ENCODE assay signal across 8 cellular contexts in genomic region chr2:98702127-98702802, GRCh38. TPM values are rescaled to one million over a fixed set of nuclear protein-coding genes. Genes with fewer than 3 reads are reported as not detected.
DNase-seq lines count a peak whose midpoint lies in the region; ATAC-seq, FAIRE-seq and TF ChIP-seq lines count a peak whose summit lies in the region.
"Had no signal": no experiment of that assay in that cellular context is flagged by ENCODE, and none has a peak within 500 bp of the region (broad histone marks: within the 10 kb centered on the region; RNA-seq: fewer than 3 reads in every experiment).

No MANE protein-coding gene starts in this region.

- no peak overlapping the region for H3K4me3 ChIP-seq in left lung

- H3K27ac ChIP-seq in KOPT-K1 (ENCODE audit: low read depth, low read length, poor library complexity, severe bottlenecking) (peak overlapping the region; percentile 34), left lung (peak overlapping the region in 1 of 2 donors; percentile 6)

- H3K4me1 Mint-ChIP-seq in activated naive CD8-positive, alpha-beta T cell treated with anti-CD3 and anti-CD28 coated beads for 36 hours = peaks cover 64% of the 10 kb centered on the region

- H3K9me3 ChIP-seq in KOPT-K1 (ENCODE audit: insufficient read depth, low read length, poor library complexity, severe bottlenecking) (no peaks in the 10 kb centered on the region), left lung (no peaks in the 10 kb centered on the region)

- peak overlapping the region; percentile 79 for H3K27ac Mint-ChIP-seq in activated naive CD8-positive, alpha-beta T cell treated with anti-CD3 and anti-CD28 coated beads for 36 hours
- H3K27ac Mint-ChIP-seq: stimulated activated naive B cell treated with anti-CD40 and anti-IgM and Interleukin-4, amounts not matched to agents 10 μg/mL and 1 μg/mL and 100 μg/mL, for 72 hours had no signal

- intact Hi-C loops in left lung (cut with DNase I) = no loop called here

- ATAC-seq in left lung (peak; percentile 74), GM18520 (IDR thresholded peaks at IDR 0.05; ENCODE audit: unreplicated experiment) (no peak), GM21529 (IDR thresholded peaks at IDR 0.05; ENCODE audit: unreplicated experiment) (no peak)
- ATAC-seq in stimulated activated naive CD8-positive, alpha-beta T cell treated with anti-CD3 and anti-CD28 coated beads, Interleukin-15, Interleukin-2, amounts not matched to agents 100 U/mL and 50 U/mL, for 24 hours = peak; percentile 14
- ATAC-seq: stimulated activated naive B cell treated with anti-CD40 and anti-IgM and Interleukin-4, amounts not matched to agents 10 μg/mL and 1 μg/mL and 100 μg/mL, for 72 hours had no signal

- H3K36me3 ChIP-seq in KOPT-K1 (ENCODE audit: insufficient read depth, low read length) (peaks cover 28% of the 10 kb centered on the region), left lung (no peaks in the 10 kb centered on the region)

- no peak for FAIRE-seq in D721Med (lab: Jason Lieb, UNC)

- H3K36me3 Mint-ChIP-seq in activated naive CD8-positive, alpha-beta T cell treated with anti-CD3 and anti-CD28 coated beads for 36 hours = peaks cover 18% of the 10 kb centered on the region

- TF ChIP-seq CTCF in left lung (IDR thresholded peaks at IDR 0.05) = no peak
- no peak for TF ChIP-seq CTCF in D721Med (IDR thresholded peaks at IDR 0.05; ENCODE audit: insufficient read depth, missing control alignments)

- H3K4me3 Mint-ChIP-seq in activated naive CD8-positive, alpha-beta T cell treated with anti-CD3 and anti-CD28 coated beads for 36 hours = peak overlapping the region; percentile 56
- H3K4me3 Mint-ChIP-seq: stimulated activated naive B cell treated with anti-CD40 and anti-IgM and Interleukin-4, amounts not matched to agents 10 μg/mL and 1 μg/mL and 100 μg/mL, for 72 hours had no signal

- peaks cover 27 to 51% of the 10 kb centered on the region in 2 donors for H3K4me1 ChIP-seq in left lung

- DNase-seq in activated naive CD8-positive, alpha-beta T cell treated with anti-CD3 and anti-CD28 coated beads for 36 hours = no peak
- DNase-seq in left lung (no peak), D721Med (ENCODE audit: insufficient read length, low spot score) (no peak)
- no peak for DNase-seq in stimulated activated naive CD8-positive, alpha-beta T cell treated with anti-CD3 and anti-CD28 coated beads, Interleukin-15, Interleukin-2, amounts not matched to agents 100 U/mL and 50 U/mL, for 24 hours
- DNase-seq: stimulated activated naive B cell treated with anti-CD40 and anti-IgM and Interleukin-4, amounts not matched to agents 10 μg/mL and 1 μg/mL and 100 μg/mL, for 72 hours had no signal

- H3K27me3 Mint-ChIP-seq in activated naive CD8-positive, alpha-beta T cell treated with anti-CD3 and anti-CD28 coated beads for 36 hours = no peaks in the 10 kb centered on the region
- H3K27me3 Mint-ChIP-seq: stimulated activated naive B cell treated with anti-CD40 and anti-IgM and Interleukin-4, amounts not matched to agents 10 μg/mL and 1 μg/mL and 100 μg/mL, for 72 hours had no signal

- H3K9me3 Mint-ChIP-seq in activated naive CD8-positive, alpha-beta T cell treated with anti-CD3 and anti-CD28 coated beads for 36 hours = peaks cover 2% of the 10 kb centered on the region
- H3K9me3 Mint-ChIP-seq: stimulated activated naive B cell treated with anti-CD40 and anti-IgM and Interleukin-4, amounts not matched to agents 10 μg/mL and 1 μg/mL and 100 μg/mL, for 72 hours had no signal

- no peaks in the 10 kb centered on the region for H3K27me3 ChIP-seq in left lung

RNA-seq across cellular contexts. Expression of gene MGAT4A, which starts 28.7 kb away (rescaled TPM):
- total RNA-seq in activated naive CD8-positive, alpha-beta T cell treated with anti-CD3 and anti-CD28 coated beads for 36 hours = 10 to 100 TPM; 45.1 to 49.3 TPM
- 10 to 100 TPM; 51.7 to 79.8 TPM for total RNA-seq in left lung

Comparison
In these comparisons a context has a peak if more than half of its experiments do, and no peak if none do; other contexts are left out.
1. ATAC-seq: peak in left lung (single experiment) and stimulated activated naive CD8-positive, alpha-beta T cell treated with anti-CD3 and anti-CD28 coated beads, Interleukin-15, Interleukin-2, amounts not matched to agents 100 U/mL and 50 U/mL, for 24 hours (single experiment); none in GM18520 (single experiment) and GM21529 (single experiment).